Comparison of ENCODE assay signal across 1 cellular context in the genomic region with DNA sequence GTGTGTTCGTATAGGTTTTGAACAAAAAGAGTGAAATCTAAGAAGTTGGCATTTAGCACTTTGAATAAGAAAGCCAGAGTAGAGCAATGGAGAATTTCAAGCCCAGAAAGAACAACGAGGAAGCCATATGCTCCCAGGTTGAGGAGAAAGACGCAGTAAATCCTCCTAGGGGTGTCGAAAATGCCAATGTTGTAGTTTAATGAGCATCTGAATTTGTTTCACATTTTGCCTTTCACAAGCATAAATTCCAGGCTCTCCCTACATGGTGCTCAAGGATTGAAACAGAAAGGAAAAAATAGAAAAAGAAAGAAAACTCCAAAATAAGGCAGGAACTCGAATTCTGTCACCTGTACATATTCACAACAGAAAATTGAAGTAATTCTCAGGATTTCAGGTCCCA.
TF ChIP-seq lines count a peak whose summit lies in the region.

No MANE protein-coding gene starts in this region.

TF ChIP-seq in IMR-90, 13 proteins besides CTCF, POLR2A, EP300 and RAD21 (continued from another document):
- no peak for TF ChIP-seq ELK1 (IDR thresholded peaks at IDR 0.05; ENCODE audit: borderline replicate concordance, low read depth, low read length)
